In genomic region chr5:76037736-76038151, GRCh38 we compare ENCODE assay signal across 9 cellular contexts. TPM values are rescaled to one million over a fixed set of nuclear protein-coding genes. Genes with fewer than 3 reads are reported as not detected.
A peak's percentile ranks its signal among the peaks of the same experiment; 100 is the strongest.
DNase-seq lines count a peak whose midpoint lies in the region; ATAC-seq and TF ChIP-seq lines count a peak whose summit lies in the region.
"Not testable (repeated sequence)": the region's sequence is repeated elsewhere in the genome, so short reads cannot be mapped to it uniquely, and the experiment has no call there.
"Had no signal": no experiment of that assay in that cellular context is flagged by ENCODE, and none has a peak within 500 bp of the region (broad histone marks: within the 10 kb centered on the region; RNA-seq: fewer than 3 reads in every experiment).

No MANE protein-coding gene starts in this region.

- not testable (repeated sequence) for ATAC-seq in activated CD8-positive, alpha-beta T cell treated with anti-CD3 and anti-CD28 coated beads, Interleukin-2, amount 10 ng/mL, durations not matched to agents 7 days and 5 days; natural killer cell

- H3K27me3 ChIP-seq in Peyer's patch: not testable (repeated sequence)

- not testable (repeated sequence) for TF ChIP-seq POLR2A in Peyer's patch (IDR thresholded peaks at IDR 0.05)

- CTCF ChIA-PET in activated CD8-positive, alpha-beta T cell treated with anti-CD3 and anti-CD28 coated beads, Interleukin-2, amount 10 ng/mL, durations not matched to agents 7 days and 5 days (lab: Charles Lee): not testable (repeated sequence)

- peak; percentile 55 for DNase-seq in DMS53 (lab: John Stamatoyannopoulos, UW)
- peak; percentile 53 for DNase-seq in NCI-H1105 treated with DMSO at 0.1 percent for 48 hours (lab: John Stamatoyannopoulos, UW)
- DNase-seq in Peyer's patch; activated naive CD8-positive, alpha-beta T cell treated with anti-CD3 and anti-CD28 coated beads for 36 hours; natural killer cell: not testable (repeated sequence)
- DNase-seq in activated CD8-positive, alpha-beta T cell treated with anti-CD3 and anti-CD28 coated beads, Interleukin-2, amount 10 ng/mL, durations not matched to agents 7 days and 5 days: peak; percentile 31
- peak; percentile 5 for DNase-seq in iPS DF 19.7 (ENCODE audit: low read depth, low spot score)
- peak; percentile 51 for DNase-seq in ureter (ENCODE audit: low spot score)

- peak overlapping the region; percentile 51 for H3K4me3 Mint-ChIP-seq in activated CD8-positive, alpha-beta T cell treated with anti-CD3 and anti-CD28 coated beads, Interleukin-2, amount 10 ng/mL, durations not matched to agents 7 days and 5 days
- peak overlapping the region; percentile 3 for H3K4me3 Mint-ChIP-seq in activated naive CD8-positive, alpha-beta T cell treated with anti-CD3 and anti-CD28 coated beads for 36 hours
- peak overlapping the region; percentile 1 for H3K4me3 Mint-ChIP-seq in natural killer cell

- peak overlapping the region in 3 of 4 donors; percentile 6 to 42 (median 36) for H3K4me3 ChIP-seq in Peyer's patch

- not testable (repeated sequence) for TF ChIP-seq CTCF in Peyer's patch (IDR thresholded peaks at IDR 0.05); natural killer cell (IDR thresholded peaks at IDR 0.05)

- H3K4me1 Mint-ChIP-seq in activated CD8-positive, alpha-beta T cell treated with anti-CD3 and anti-CD28 coated beads, Interleukin-2, amount 10 ng/mL, durations not matched to agents 7 days and 5 days (ENCODE audit: low read depth); activated naive CD8-positive, alpha-beta T cell treated with anti-CD3 and anti-CD28 coated beads for 36 hours; natural killer cell: not testable (repeated sequence)

- not testable (repeated sequence) for H3K36me3 Mint-ChIP-seq in activated CD8-positive, alpha-beta T cell treated with anti-CD3 and anti-CD28 coated beads, Interleukin-2, amount 10 ng/mL, durations not matched to agents 7 days and 5 days (ENCODE audit: low read depth); activated naive CD8-positive, alpha-beta T cell treated with anti-CD3 and anti-CD28 coated beads for 36 hours; natural killer cell

- not testable (repeated sequence) for H3K4me1 ChIP-seq in Peyer's patch

- not testable (repeated sequence) for H3K9me3 ChIP-seq in Peyer's patch

- intact Hi-C loops in natural killer cell (cut with micrococcal nuclease): not testable (repeated sequence)

- not testable (repeated sequence) for H3K27ac Mint-ChIP-seq in activated CD8-positive, alpha-beta T cell treated with anti-CD3 and anti-CD28 coated beads, Interleukin-2, amount 10 ng/mL, durations not matched to agents 7 days and 5 days; activated naive CD8-positive, alpha-beta T cell treated with anti-CD3 and anti-CD28 coated beads for 36 hours; natural killer cell

- POLR2A ChIA-PET in activated CD8-positive, alpha-beta T cell treated with anti-CD3 and anti-CD28 coated beads, Interleukin-2, amount 10 ng/mL, durations not matched to agents 7 days and 5 days (lab: Charles Lee): not testable (repeated sequence)

- H3K36me3 ChIP-seq in Peyer's patch: not testable (repeated sequence)

- H3K27me3 Mint-ChIP-seq in activated CD8-positive, alpha-beta T cell treated with anti-CD3 and anti-CD28 coated beads, Interleukin-2, amount 10 ng/mL, durations not matched to agents 7 days and 5 days (ENCODE audit: low read depth): peaks cover 19% of the 10 kb centered on the region
- H3K27me3 Mint-ChIP-seq in activated naive CD8-positive, alpha-beta T cell treated with anti-CD3 and anti-CD28 coated beads for 36 hours: peaks cover 36% of the 10 kb centered on the region
- H3K27me3 Mint-ChIP-seq in natural killer cell (ENCODE audit: low read depth in 2 of 2): peaks cover 22 to 38% of the 10 kb centered on the region in 2 donors

- not testable (repeated sequence) for H3K9me3 Mint-ChIP-seq in activated CD8-positive, alpha-beta T cell treated with anti-CD3 and anti-CD28 coated beads, Interleukin-2, amount 10 ng/mL, durations not matched to agents 7 days and 5 days (ENCODE audit: insufficient read depth); activated naive CD8-positive, alpha-beta T cell treated with anti-CD3 and anti-CD28 coated beads for 36 hours; natural killer cell

- H3K27ac ChIP-seq in Peyer's patch: not testable (repeated sequence)

RNA-seq across cellular contexts. Expression of gene SV2C, which starts 45.4 kb away (rescaled TPM):
- under 1 TPM in 3 of 4 donors, not detected in 1; 0.18 to 0.85 (median 0.27) TPM for total RNA-seq in Peyer's patch
- total RNA-seq in activated CD8-positive, alpha-beta T cell treated with anti-CD3 and anti-CD28 coated beads, Interleukin-2, amount 10 ng/mL, durations not matched to agents 7 days and 5 days: under 1 TPM in 1 of 2 experiments, not detected in 1; 0.03 TPM
- not detected for total RNA-seq in activated naive CD8-positive, alpha-beta T cell treated with anti-CD3 and anti-CD28 coated beads for 36 hours
- not detected for total RNA-seq in natural killer cell
- 0.60 TPM for total RNA-seq in ureter
- total RNA-seq: Right ventricle myocardium superior had no signal

Comparison
In these comparisons a context has a peak if more than half of its experiments do, and no peak if none do; other contexts are left out.
1. H3K4me3 Mint-ChIP-seq: peak in every context shown above with its lines; median percentile 51 in activated CD8-positive, alpha-beta T cell treated with anti-CD3 and anti-CD28 coated beads, Interleukin-2, amount 10 ng/mL, durations not matched to agents 7 days and 5 days; 3 in activated naive CD8-positive, alpha-beta T cell treated with anti-CD3 and anti-CD28 coated beads for 36 hours; 1 in natural killer cell.